In the genomic region with DNA sequence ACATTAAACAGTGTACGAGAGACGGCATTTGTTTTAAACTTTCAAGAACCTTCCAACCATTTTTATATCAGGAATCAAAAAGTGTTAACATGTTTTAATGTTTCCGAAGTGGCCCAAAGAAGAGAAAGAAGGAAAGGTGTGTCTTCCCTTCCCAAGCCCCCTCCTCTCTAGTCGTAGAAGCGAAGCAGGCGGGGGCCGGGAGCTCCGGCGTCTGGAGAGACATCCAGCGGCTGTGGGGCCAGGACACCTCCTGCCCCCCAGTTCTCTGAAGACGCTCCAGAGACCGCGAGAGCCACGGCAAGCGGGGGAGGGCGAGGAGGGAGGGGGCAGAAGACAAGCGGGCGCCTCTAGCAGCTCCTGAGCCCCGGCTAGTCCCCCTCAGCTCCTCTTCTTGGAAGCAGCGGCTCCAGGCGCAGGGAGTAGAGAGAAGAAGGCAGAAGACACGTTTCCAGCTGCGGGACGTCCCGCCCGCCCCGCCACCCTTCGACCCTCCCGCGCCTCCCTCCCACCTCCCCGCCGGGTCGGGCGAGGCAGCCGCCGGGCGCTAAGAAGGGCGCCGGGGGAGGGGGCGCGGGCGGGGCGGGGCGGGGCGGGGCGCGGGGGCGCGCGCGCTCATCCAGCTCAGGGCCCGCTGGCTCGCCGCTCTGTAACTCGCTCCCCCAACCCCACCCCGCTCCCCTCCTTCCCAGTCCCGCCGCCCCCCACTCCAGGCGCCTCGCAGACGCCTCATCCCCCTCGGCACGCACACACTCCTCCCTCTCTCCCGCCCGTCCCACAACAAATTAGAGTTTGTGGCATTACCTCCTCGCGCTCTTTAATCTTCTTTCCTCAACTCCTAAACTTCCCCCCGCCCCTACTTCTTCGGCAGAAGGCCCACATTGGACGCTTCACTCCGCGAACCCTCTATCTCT, we compare ENCODE assay signal across 2 cellular contexts.
TF ChIP-seq lines count a peak whose summit lies in the region.

A gene (minus strand): TSS at position 871 of the 911 bp plus-strand sequence.

TF ChIP-seq in HEK293, 187 proteins besides CTCF, POLR2A, EP300 and RAD21 (continued from another document and continues in another):
- TF ChIP-seq, protein P1, sequence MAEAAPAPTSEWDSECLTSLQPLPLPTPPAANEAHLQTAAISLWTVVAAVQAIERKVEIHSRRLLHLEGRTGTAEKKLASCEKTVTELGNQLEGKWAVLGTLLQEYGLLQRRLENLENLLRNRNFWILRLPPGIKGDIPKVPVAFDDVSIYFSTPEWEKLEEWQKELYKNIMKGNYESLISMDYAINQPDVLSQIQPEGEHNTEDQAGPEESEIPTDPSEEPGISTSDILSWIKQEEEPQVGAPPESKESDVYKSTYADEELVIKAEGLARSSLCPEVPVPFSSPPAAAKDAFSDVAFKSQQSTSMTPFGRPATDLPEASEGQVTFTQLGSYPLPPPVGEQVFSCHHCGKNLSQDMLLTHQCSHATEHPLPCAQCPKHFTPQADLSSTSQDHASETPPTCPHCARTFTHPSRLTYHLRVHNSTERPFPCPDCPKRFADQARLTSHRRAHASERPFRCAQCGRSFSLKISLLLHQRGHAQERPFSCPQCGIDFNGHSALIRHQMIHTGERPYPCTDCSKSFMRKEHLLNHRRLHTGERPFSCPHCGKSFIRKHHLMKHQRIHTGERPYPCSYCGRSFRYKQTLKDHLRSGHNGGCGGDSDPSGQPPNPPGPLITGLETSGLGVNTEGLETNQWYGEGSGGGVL (tag by site-specific recombination; IDR thresholded peaks at IDR 0.05): peak; percentile 81
- TF ChIP-seq ZBTB8A (tag by site-specific recombination; IDR thresholded peaks at IDR 0.05): peak; percentile 91
- no peak for TF ChIP-seq HOXA7 (CRISPR knock-in tag; IDR thresholded peaks at IDR 0.05; ENCODE audit: borderline replicate concordance)
- TF ChIP-seq ZNF121 (tag by site-specific recombination; IDR thresholded peaks at IDR 0.05): no peak
- TF ChIP-seq ZNF175 (tag by site-specific recombination; IDR thresholded peaks at IDR 0.05): no peak
- TF ChIP-seq ZEB2 (tag by site-specific recombination; IDR thresholded peaks at IDR 0.05): no peak
- TF ChIP-seq ZNF335 (tag by site-specific recombination; conservative IDR thresholded peaks at IDR 0.05): peak; percentile 79
- no peak for TF ChIP-seq IKZF3 (tag by site-specific recombination; IDR thresholded peaks at IDR 0.05)
- TF ChIP-seq, protein P2, sequence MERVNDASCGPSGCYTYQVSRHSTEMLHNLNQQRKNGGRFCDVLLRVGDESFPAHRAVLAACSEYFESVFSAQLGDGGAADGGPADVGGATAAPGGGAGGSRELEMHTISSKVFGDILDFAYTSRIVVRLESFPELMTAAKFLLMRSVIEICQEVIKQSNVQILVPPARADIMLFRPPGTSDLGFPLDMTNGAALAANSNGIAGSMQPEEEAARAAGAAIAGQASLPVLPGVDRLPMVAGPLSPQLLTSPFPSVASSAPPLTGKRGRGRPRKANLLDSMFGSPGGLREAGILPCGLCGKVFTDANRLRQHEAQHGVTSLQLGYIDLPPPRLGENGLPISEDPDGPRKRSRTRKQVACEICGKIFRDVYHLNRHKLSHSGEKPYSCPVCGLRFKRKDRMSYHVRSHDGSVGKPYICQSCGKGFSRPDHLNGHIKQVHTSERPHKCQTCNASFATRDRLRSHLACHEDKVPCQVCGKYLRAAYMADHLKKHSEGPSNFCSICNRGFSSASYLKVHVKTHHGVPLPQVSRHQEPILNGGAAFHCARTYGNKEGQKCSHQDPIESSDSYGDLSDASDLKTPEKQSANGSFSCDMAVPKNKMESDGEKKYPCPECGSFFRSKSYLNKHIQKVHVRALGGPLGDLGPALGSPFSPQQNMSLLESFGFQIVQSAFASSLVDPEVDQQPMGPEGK (tag by site-specific recombination; IDR thresholded peaks at IDR 0.05): peak; percentile 58; the same call in 1 of the 2 replicates
- no peak for TF ChIP-seq ZNF433 (tag by site-specific recombination; IDR thresholded peaks at IDR 0.05; ENCODE audit: low read depth)
- peak; percentile 83 for TF ChIP-seq ZNF341 (tag by site-specific recombination; IDR thresholded peaks at IDR 0.05; ENCODE audit: low read depth)
- TF ChIP-seq, protein P3, sequence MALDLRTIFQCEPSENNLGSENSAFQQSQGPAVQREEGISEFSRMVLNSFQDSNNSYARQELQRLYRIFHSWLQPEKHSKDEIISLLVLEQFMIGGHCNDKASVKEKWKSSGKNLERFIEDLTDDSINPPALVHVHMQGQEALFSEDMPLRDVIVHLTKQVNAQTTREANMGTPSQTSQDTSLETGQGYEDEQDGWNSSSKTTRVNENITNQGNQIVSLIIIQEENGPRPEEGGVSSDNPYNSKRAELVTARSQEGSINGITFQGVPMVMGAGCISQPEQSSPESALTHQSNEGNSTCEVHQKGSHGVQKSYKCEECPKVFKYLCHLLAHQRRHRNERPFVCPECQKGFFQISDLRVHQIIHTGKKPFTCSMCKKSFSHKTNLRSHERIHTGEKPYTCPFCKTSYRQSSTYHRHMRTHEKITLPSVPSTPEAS (tag by site-specific recombination; IDR thresholded peaks at IDR 0.05): no peak
- TF ChIP-seq, protein P4, sequence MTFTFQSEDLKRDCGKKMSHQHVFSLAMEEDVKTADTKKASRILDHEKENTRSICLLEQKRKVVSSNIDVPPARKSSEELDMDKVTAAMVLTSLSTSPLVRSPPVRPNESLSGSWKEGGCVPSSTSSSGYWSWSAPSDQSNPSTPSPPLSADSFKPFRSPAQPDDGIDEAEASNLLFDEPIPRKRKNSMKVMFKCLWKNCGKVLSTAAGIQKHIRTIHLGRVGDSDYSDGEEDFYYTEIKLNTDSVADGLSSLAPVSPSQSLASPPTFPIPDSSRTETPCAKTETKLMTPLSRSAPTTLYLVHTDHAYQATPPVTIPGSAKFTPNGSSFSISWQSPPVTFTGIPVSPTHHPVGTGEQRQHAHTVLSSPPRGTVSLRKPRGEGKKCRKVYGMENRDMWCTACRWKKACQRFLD (tag by site-specific recombination; IDR thresholded peaks at IDR 0.05): no peak
- no peak for TF ChIP-seq ZNF768 (tag by site-specific recombination; IDR thresholded peaks at IDR 0.05)
- TF ChIP-seq ZNF394 (tag by site-specific recombination; IDR thresholded peaks at IDR 0.05; ENCODE audit: borderline replicate concordance): peak; percentile 82
- TF ChIP-seq ZNF558 (tag by site-specific recombination; IDR thresholded peaks at IDR 0.05): peak; percentile 18; the same call in 1 of the 2 replicates
- TF ChIP-seq ZNF624 (tag by site-specific recombination; IDR thresholded peaks at IDR 0.05): no peak
- no peak for TF ChIP-seq ZNF76 (tag by site-specific recombination; IDR thresholded peaks at IDR 0.05; ENCODE audit: borderline replicate concordance, low read depth)
- no peak for TF ChIP-seq ZNF248 (tag by site-specific recombination; IDR thresholded peaks at IDR 0.05)
- no peak for TF ChIP-seq KLF7 (tag by site-specific recombination; IDR thresholded peaks at IDR 0.05; ENCODE audit: borderline replicate concordance)
- TF ChIP-seq GLIS2 (tag by site-specific recombination; IDR thresholded peaks at IDR 0.05): peak; percentile 62; the same call in 1 of the 2 replicates
- TF ChIP-seq ZNF16 (tag by site-specific recombination; IDR thresholded peaks at IDR 0.05; ENCODE audit: low read depth): no peak
- no peak for TF ChIP-seq GLI2 (tag by site-specific recombination; IDR thresholded peaks at IDR 0.05; ENCODE audit: borderline replicate concordance, low read depth)

TF ChIP-seq in K562, 482 proteins besides CTCF, POLR2A, EP300 and RAD21 (continued from another document and continues in another):
- TF ChIP-seq ZNF785 (CRISPR knock-in tag; IDR thresholded peaks at IDR 0.05): no peak
- TF ChIP-seq PCBP1 (IDR thresholded peaks at IDR 0.05; ENCODE audit: low read depth, low read length, poor library complexity, severe bottlenecking): no peak
- TF ChIP-seq NR4A1 (CRISPR knock-in tag; IDR thresholded peaks at IDR 0.05): no peak
- TF ChIP-seq NR4A1 (tag; IDR thresholded peaks at IDR 0.05): no peak
- no peak for TF ChIP-seq ZNF133 (CRISPR knock-in tag; IDR thresholded peaks at IDR 0.05)
- TF ChIP-seq, protein P5, sequence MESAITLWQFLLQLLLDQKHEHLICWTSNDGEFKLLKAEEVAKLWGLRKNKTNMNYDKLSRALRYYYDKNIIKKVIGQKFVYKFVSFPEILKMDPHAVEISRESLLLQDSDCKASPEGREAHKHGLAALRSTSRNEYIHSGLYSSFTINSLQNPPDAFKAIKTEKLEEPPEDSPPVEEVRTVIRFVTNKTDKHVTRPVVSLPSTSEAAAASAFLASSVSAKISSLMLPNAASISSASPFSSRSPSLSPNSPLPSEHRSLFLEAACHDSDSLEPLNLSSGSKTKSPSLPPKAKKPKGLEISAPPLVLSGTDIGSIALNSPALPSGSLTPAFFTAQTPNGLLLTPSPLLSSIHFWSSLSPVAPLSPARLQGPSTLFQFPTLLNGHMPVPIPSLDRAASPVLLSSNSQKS (CRISPR knock-in tag; IDR thresholded peaks at IDR 0.05): no peak
- no peak for TF ChIP-seq ZNF24 (IDR thresholded peaks at IDR 0.05)
- no peak for TF ChIP-seq SAFB2 (IDR thresholded peaks at IDR 0.05; ENCODE audit: borderline replicate concordance, low read depth, low read length, severe bottlenecking)
- no peak for TF ChIP-seq PTBP1 (IDR thresholded peaks at IDR 0.05; ENCODE audit: low read depth, low read length)
- no peak for TF ChIP-seq MEF2D (tag; conservative IDR thresholded peaks at IDR 0.05; ENCODE audit: low read depth)
- no peak for TF ChIP-seq CREBBP (IDR thresholded peaks at IDR 0.05; ENCODE audit: low read depth, low read length)
- no peak for TF ChIP-seq ZNF586 (CRISPR knock-in tag; conservative IDR thresholded peaks at IDR 0.05)
- TF ChIP-seq, protein P6, sequence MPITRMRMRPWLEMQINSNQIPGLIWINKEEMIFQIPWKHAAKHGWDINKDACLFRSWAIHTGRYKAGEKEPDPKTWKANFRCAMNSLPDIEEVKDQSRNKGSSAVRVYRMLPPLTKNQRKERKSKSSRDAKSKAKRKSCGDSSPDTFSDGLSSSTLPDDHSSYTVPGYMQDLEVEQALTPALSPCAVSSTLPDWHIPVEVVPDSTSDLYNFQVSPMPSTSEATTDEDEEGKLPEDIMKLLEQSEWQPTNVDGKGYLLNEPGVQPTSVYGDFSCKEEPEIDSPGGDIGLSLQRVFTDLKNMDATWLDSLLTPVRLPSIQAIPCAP (CRISPR knock-in tag; IDR thresholded peaks at IDR 0.05; ENCODE audit: borderline replicate concordance): no peak
- TF ChIP-seq, protein P7, sequence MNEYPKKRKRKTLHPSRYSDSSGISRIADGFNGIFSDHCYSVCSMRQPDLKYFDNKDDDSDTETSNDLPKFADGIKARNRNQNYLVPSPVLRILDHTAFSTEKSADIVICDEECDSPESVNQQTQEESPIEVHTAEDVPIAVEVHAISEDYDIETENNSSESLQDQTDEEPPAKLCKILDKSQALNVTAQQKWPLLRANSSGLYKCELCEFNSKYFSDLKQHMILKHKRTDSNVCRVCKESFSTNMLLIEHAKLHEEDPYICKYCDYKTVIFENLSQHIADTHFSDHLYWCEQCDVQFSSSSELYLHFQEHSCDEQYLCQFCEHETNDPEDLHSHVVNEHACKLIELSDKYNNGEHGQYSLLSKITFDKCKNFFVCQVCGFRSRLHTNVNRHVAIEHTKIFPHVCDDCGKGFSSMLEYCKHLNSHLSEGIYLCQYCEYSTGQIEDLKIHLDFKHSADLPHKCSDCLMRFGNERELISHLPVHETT (CRISPR knock-in tag; conservative IDR thresholded peaks at IDR 0.05 in 1 of 2, IDR thresholded peaks at IDR 0.05 in 1 of 2): peak in 1 of 2 experiments; percentile 47; a peak in 2 of 4 replicates
- TF ChIP-seq TSC22D4 (tag; IDR thresholded peaks at IDR 0.05): no peak
- TF ChIP-seq, protein P8, sequence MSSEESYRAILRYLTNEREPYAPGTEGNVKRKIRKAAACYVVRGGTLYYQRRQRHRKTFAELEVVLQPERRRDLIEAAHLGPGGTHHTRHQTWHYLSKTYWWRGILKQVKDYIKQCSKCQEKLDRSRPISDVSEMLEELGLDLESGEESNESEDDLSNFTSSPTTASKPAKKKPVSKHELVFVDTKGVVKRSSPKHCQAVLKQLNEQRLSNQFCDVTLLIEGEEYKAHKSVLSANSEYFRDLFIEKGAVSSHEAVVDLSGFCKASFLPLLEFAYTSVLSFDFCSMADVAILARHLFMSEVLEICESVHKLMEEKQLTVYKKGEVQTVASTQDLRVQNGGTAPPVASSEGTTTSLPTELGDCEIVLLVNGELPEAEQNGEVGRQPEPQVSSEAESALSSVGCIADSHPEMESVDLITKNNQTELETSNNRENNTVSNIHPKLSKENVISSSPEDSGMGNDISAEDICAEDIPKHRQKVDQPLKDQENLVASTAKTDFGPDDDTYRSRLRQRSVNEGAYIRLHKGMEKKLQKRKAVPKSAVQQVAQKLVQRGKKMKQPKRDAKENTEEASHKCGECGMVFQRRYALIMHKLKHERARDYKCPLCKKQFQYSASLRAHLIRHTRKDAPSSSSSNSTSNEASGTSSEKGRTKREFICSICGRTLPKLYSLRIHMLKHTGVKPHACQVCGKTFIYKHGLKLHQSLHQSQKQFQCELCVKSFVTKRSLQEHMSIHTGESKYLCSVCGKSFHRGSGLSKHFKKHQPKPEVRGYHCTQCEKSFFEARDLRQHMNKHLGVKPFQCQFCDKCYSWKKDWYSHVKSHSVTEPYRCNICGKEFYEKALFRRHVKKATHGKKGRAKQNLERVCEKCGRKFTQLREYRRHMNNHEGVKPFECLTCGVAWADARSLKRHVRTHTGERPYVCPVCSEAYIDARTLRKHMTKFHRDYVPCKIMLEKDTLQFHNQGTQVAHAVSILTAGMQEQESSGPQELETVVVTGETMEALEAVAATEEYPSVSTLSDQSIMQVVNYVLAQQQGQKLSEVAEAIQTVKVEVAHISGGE (CRISPR knock-in tag; IDR thresholded peaks at IDR 0.05): no peak
- no peak for TF ChIP-seq RFX7 (CRISPR knock-in tag; IDR thresholded peaks at IDR 0.05)
- no peak for TF ChIP-seq ZNF354B (CRISPR knock-in tag; IDR thresholded peaks at IDR 0.05)
- no peak for TF ChIP-seq ZNF23 (CRISPR knock-in tag; IDR thresholded peaks at IDR 0.05)
- no peak for TF ChIP-seq RHOXF2B (CRISPR knock-in tag; conservative IDR thresholded peaks at IDR 0.05)
- no peak for TF ChIP-seq EWSR1 (IDR thresholded peaks at IDR 0.05; ENCODE audit: borderline replicate concordance, low read depth, partially characterized antibody)
- TF ChIP-seq, protein P9, sequence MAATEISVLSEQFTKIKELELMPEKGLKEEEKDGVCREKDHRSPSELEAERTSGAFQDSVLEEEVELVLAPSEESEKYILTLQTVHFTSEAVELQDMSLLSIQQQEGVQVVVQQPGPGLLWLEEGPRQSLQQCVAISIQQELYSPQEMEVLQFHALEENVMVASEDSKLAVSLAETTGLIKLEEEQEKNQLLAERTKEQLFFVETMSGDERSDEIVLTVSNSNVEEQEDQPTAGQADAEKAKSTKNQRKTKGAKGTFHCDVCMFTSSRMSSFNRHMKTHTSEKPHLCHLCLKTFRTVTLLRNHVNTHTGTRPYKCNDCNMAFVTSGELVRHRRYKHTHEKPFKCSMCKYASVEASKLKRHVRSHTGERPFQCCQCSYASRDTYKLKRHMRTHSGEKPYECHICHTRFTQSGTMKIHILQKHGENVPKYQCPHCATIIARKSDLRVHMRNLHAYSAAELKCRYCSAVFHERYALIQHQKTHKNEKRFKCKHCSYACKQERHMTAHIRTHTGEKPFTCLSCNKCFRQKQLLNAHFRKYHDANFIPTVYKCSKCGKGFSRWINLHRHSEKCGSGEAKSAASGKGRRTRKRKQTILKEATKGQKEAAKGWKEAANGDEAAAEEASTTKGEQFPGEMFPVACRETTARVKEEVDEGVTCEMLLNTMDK (IDR thresholded peaks at IDR 0.05; ENCODE audit: borderline replicate concordance, insufficient read depth, low read depth, low read length, poor library complexity, severe bottlenecking): no peak
- TF ChIP-seq PYGO2 (tag; IDR thresholded peaks at IDR 0.05): no peak
- no peak for TF ChIP-seq ZNF239 (CRISPR knock-in tag; IDR thresholded peaks at IDR 0.05)
- TF ChIP-seq, protein P10, sequence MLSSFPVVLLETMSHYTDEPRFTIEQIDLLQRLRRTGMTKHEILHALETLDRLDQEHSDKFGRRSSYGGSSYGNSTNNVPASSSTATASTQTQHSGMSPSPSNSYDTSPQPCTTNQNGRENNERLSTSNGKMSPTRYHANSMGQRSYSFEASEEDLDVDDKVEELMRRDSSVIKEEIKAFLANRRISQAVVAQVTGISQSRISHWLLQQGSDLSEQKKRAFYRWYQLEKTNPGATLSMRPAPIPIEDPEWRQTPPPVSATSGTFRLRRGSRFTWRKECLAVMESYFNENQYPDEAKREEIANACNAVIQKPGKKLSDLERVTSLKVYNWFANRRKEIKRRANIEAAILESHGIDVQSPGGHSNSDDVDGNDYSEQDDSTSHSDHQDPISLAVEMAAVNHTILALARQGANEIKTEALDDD (IDR thresholded peaks at IDR 0.05): no peak
- TF ChIP-seq HOXB6 (CRISPR knock-in tag; IDR thresholded peaks at IDR 0.05; ENCODE audit: borderline replicate concordance): no peak
